ENCODE assay signal across 15 cellular contexts in genomic region chr16:84983308-84983707, GRCh38. TPM values are rescaled to one million over a fixed set of nuclear protein-coding genes. Genes with fewer than 3 reads are reported as not detected.
DNase-seq lines count a peak whose midpoint lies in the region; ATAC-seq, FAIRE-seq and TF ChIP-seq lines count a peak whose summit lies in the region.
"Had no signal": no experiment of that assay in that cellular context is flagged by ENCODE, and none has a peak within 500 bp of the region (broad histone marks: within the 10 kb centered on the region; RNA-seq: fewer than 3 reads in every experiment).

No MANE protein-coding gene starts in this region.

- H3K4me1 Mint-ChIP-seq in activated CD8-positive, alpha-beta memory T cell treated with anti-CD3 and anti-CD28 coated beads, Interleukin-2, amount 10 ng/mL, durations not matched to agents 7 days and 5 days, result no peaks in the 10 kb centered on the region

- H3K4me1 ChIP-seq in RWPE2 (ENCODE audit: insufficient read depth, poor library complexity, severe bottlenecking) (peaks cover 25% of the 10 kb centered on the region), hepatocyte (ENCODE audit: insufficient read depth) (peaks cover 3% of the 10 kb centered on the region), small intestine (ENCODE audit: control insufficient read depth in 2 of 2, insufficient read depth in 1 of 2, low read depth in 1 of 2, low read length in 1 of 2) (peaks cover 0 to 3% of the 10 kb centered on the region in 2 donors), mesendoderm (ENCODE audit: control insufficient read depth, low read depth, low read length) (no peaks in the 10 kb centered on the region)
- H3K4me1 ChIP-seq: HAP-1 had no signal

- H2AK5ac ChIP-seq in mesendoderm (ENCODE audit: low read length), result no peak overlapping the region

- peaks cover 12% of the 10 kb centered on the region for H4K20me1 ChIP-seq in hepatocyte (ENCODE audit: insufficient read depth, poor library complexity, severe bottlenecking)

- H3K79me2 ChIP-seq in hepatocyte, result peaks cover 77% of the 10 kb centered on the region
- no peaks in the 10 kb centered on the region for H3K79me2 ChIP-seq in mesendoderm (ENCODE audit: control insufficient read depth, insufficient read depth, low read length)

- H3K27ac ChIP-seq in HL-60 (replicated peaks), result peak overlapping the region; percentile 59
- peak overlapping the region; percentile 97 for H3K27ac ChIP-seq in RWPE2 (ENCODE audit: poor library complexity, severe bottlenecking)
- peak overlapping the region; percentile 4 for H3K27ac ChIP-seq in hepatocyte
- H3K27ac ChIP-seq in small intestine (ENCODE audit: low read depth in 1 of 2, low read length in 1 of 2), result peak overlapping the region; percentile 24 to 81
- H3K27ac ChIP-seq in mesendoderm (ENCODE audit: low read depth, low read length), result no peak overlapping the region

- ATAC-seq in RWPE2 (ENCODE audit: low read depth) (no peak), GM18907 (IDR thresholded peaks at IDR 0.05; ENCODE audit: unreplicated experiment) (no peak)
- no peak for ATAC-seq in activated CD8-positive, alpha-beta memory T cell treated with anti-CD3 and anti-CD28 coated beads, Interleukin-2, amount 10 ng/mL, durations not matched to agents 7 days and 5 days
- ATAC-seq: activated CD8-positive, alpha-beta T cell treated with anti-CD3 and anti-CD28 coated beads for 36 hours; stimulated activated effector memory CD8-positive, alpha-beta T cell treated with anti-CD3 and anti-CD28 coated beads, Interleukin-12 subunit alpha, Interleukin-12 subunit beta, amount 100 ng/mL, for 72 hours had no signal

- peaks cover 11% of the 10 kb centered on the region for H3K36me3 Mint-ChIP-seq in activated CD8-positive, alpha-beta memory T cell treated with anti-CD3 and anti-CD28 coated beads, Interleukin-2, amount 10 ng/mL, durations not matched to agents 7 days and 5 days

- WGBS in hepatocyte (ENCODE audit: low lambda C conversion rate, missing lambda C conversion rate), result 94% methylated on average over 6 of the region's 6 CpGs
- 71 to 82% (median 82%) methylated on average over 6 of the region's 6 CpGs for WGBS in small intestine, 3 donors
- WGBS in mesendoderm (ENCODE audit: extremely low coverage, insufficient coverage, low lambda C conversion rate), result no CpG with 5 or more reads among the region's 6 CpGs

- H3K27me3 ChIP-seq in HL-60 (ENCODE audit: insufficient read depth, poor library complexity, severe bottlenecking) (no peaks in the 10 kb centered on the region), RWPE2 (ENCODE audit: insufficient read depth, poor library complexity, severe bottlenecking) (no peaks in the 10 kb centered on the region), hepatocyte (no peaks in the 10 kb centered on the region), small intestine (ENCODE audit: control insufficient read depth in 2 of 2, insufficient read depth in 2 of 2, low read length in 2 of 2) (no peaks in the 10 kb centered on the region), mesendoderm (ENCODE audit: insufficient read depth, low read length, poor library complexity) (no peaks in the 10 kb centered on the region)

- peak in 1 of 2 experiments; percentile 87 for DNase-seq in HL-60 (ENCODE audit: low read depth in 1 of 2, low spot score in 1 of 2)
- no peak for DNase-seq in RWPE2 (ENCODE audit: low spot score)
- DNase-seq in hepatocyte (ENCODE audit: low spot score), result no peak
- no peak for DNase-seq in small intestine
- DNase-seq in activated CD8-positive, alpha-beta memory T cell treated with anti-CD3 and anti-CD28 coated beads, Interleukin-2, amount 10 ng/mL, durations not matched to agents 7 days and 5 days, result no peak
- no peak for DNase-seq in NCI-H1930 (lab: John Stamatoyannopoulos, UW)
- no peak for DNase-seq in mesendoderm
- DNase-seq: activated CD8-positive, alpha-beta T cell treated with anti-CD3 and anti-CD28 coated beads for 36 hours; activated naive CD4-positive, alpha-beta T cell treated with Interleukin-2 at 50 U/mL for 16 hours; CD4-positive, CD25-positive, alpha-beta regulatory T cell; stimulated activated CD4-positive, alpha-beta T cell treated with anti-CD3 and anti-CD28 coated beads, Interleukin-2, amount 100 ng/mL, for 48 hours; T1000 had no signal

- H3K4me3 Mint-ChIP-seq in activated CD8-positive, alpha-beta memory T cell treated with anti-CD3 and anti-CD28 coated beads, Interleukin-2, amount 10 ng/mL, durations not matched to agents 7 days and 5 days, result no peak overlapping the region
- H3K4me3 Mint-ChIP-seq: activated CD8-positive, alpha-beta T cell treated with anti-CD3 and anti-CD28 coated beads for 36 hours; CD4-positive, CD25-positive, alpha-beta regulatory T cell; stimulated activated effector memory CD8-positive, alpha-beta T cell treated with anti-CD3 and anti-CD28 coated beads, Interleukin-12 subunit alpha, Interleukin-12 subunit beta, amount 100 ng/mL, for 72 hours had no signal

- no peak overlapping the region for H2AFZ ChIP-seq in hepatocyte

- no peak overlapping the region for H3K23ac ChIP-seq in mesendoderm (ENCODE audit: low read length)

- H3K4me3 ChIP-seq in HL-60 (replicated peaks; ENCODE audit: insufficient read depth, low read length) (no peak overlapping the region), RWPE2 (ENCODE audit: severe bottlenecking) (no peak overlapping the region), hepatocyte (no peak overlapping the region), small intestine (ENCODE audit: low read depth in 1 of 2, low read length in 2 of 2) (no peak overlapping the region), mesendoderm (ENCODE audit: low read length) (no peak overlapping the region)
- H3K4me3 ChIP-seq: HAP-1 had no signal

- H3K79me1 ChIP-seq in mesendoderm (ENCODE audit: low read length), result peaks cover 3% of the 10 kb centered on the region

- no peak overlapping the region for H4K8ac ChIP-seq in mesendoderm (ENCODE audit: low read depth, low read length)

- no peaks in the 10 kb centered on the region for H3K9me3 Mint-ChIP-seq in activated CD8-positive, alpha-beta memory T cell treated with anti-CD3 and anti-CD28 coated beads, Interleukin-2, amount 10 ng/mL, durations not matched to agents 7 days and 5 days (ENCODE audit: low read depth)
- H3K9me3 Mint-ChIP-seq: activated CD8-positive, alpha-beta T cell treated with anti-CD3 and anti-CD28 coated beads for 36 hours; CD4-positive, CD25-positive, alpha-beta regulatory T cell; stimulated activated effector memory CD8-positive, alpha-beta T cell treated with anti-CD3 and anti-CD28 coated beads, Interleukin-12 subunit alpha, Interleukin-12 subunit beta, amount 100 ng/mL, for 72 hours had no signal

- no peaks in the 10 kb centered on the region for H3K27me3 Mint-ChIP-seq in activated CD8-positive, alpha-beta memory T cell treated with anti-CD3 and anti-CD28 coated beads, Interleukin-2, amount 10 ng/mL, durations not matched to agents 7 days and 5 days
- H3K27me3 Mint-ChIP-seq: activated CD8-positive, alpha-beta T cell treated with anti-CD3 and anti-CD28 coated beads for 36 hours; CD4-positive, CD25-positive, alpha-beta regulatory T cell had no signal

- H3K4me2 ChIP-seq in hepatocyte (no peak overlapping the region), mesendoderm (ENCODE audit: low read length) (no peak overlapping the region)

- peaks cover 92% of the 10 kb centered on the region for H3K36me3 ChIP-seq in RWPE2 (ENCODE audit: low read depth)
- no peaks in the 10 kb centered on the region for H3K36me3 ChIP-seq in hepatocyte (replicated peaks; ENCODE audit: insufficient read depth, low read depth)
- peaks cover 8 to 13% of the 10 kb centered on the region in 2 donors for H3K36me3 ChIP-seq in small intestine (ENCODE audit: control insufficient read depth in 2 of 2, insufficient read depth in 2 of 2, low read length in 2 of 2)
- H3K36me3 ChIP-seq in mesendoderm (ENCODE audit: control insufficient read depth, insufficient read depth, low read length), result peaks cover 2% of the 10 kb centered on the region

- no peaks in the 10 kb centered on the region for H3K9me2 ChIP-seq in hepatocyte (replicated peaks; ENCODE audit: insufficient read depth)

- no peak overlapping the region for H2BK5ac ChIP-seq in mesendoderm (ENCODE audit: low read length)

- H3K56ac ChIP-seq in mesendoderm (ENCODE audit: low read length), result no peak overlapping the region

- H2BK120ac ChIP-seq in mesendoderm (ENCODE audit: low read depth, low read length), result no peak overlapping the region

- no peak overlapping the region for H4K5ac ChIP-seq in mesendoderm (ENCODE audit: low read length)

- H2BK15ac ChIP-seq in mesendoderm (replicated peaks; ENCODE audit: low read depth), result no peak overlapping the region

- FAIRE-seq in small intestine (lab: Jason Lieb, UNC), result no peak

- no peak overlapping the region for H3K9ac ChIP-seq in mesendoderm (ENCODE audit: low read length)

- H3K27ac Mint-ChIP-seq in activated CD8-positive, alpha-beta memory T cell treated with anti-CD3 and anti-CD28 coated beads, Interleukin-2, amount 10 ng/mL, durations not matched to agents 7 days and 5 days, result no peak overlapping the region
- H3K27ac Mint-ChIP-seq: stimulated activated effector memory CD8-positive, alpha-beta T cell treated with anti-CD3 and anti-CD28 coated beads, Interleukin-12 subunit alpha, Interleukin-12 subunit beta, amount 100 ng/mL, for 72 hours had no signal

- CTCF ChIA-PET in activated CD8-positive, alpha-beta memory T cell treated with anti-CD3 and anti-CD28 coated beads, Interleukin-2, amount 10 ng/mL, durations not matched to agents 7 days and 5 days (lab: Charles Lee), result interaction anchor here (0.9 to 1.7 kb wide), 3 partner anchors 12 to 132 kb away, joined by 3 to 13 read pairs (median 10); no protein-coding TSS in a partner anchor

- TF ChIP-seq CTCF in HL-60 (IDR thresholded peaks at IDR 0.05; ENCODE audit: insufficient read depth, low read length) (no peak), RWPE2 (IDR thresholded peaks at IDR 0.05; ENCODE audit: poor library complexity, severe bottlenecking) (no peak), hepatocyte (IDR thresholded peaks at IDR 0.05; ENCODE audit: poor library complexity) (no peak)

- H3K4ac ChIP-seq in mesendoderm (ENCODE audit: low read depth, low read length), result no peak overlapping the region

- H3K9me3 ChIP-seq in RWPE2 (ENCODE audit: severe bottlenecking) (no peaks in the 10 kb centered on the region), hepatocyte (ENCODE audit: low read depth) (no peaks in the 10 kb centered on the region), small intestine (ENCODE audit: control insufficient read depth, low read depth) (no peaks in the 10 kb centered on the region)
- H3K9me3 ChIP-seq: HAP-1 had no signal

- H3K18ac ChIP-seq in mesendoderm (ENCODE audit: low read length), result no peak overlapping the region

RNA-seq across cellular contexts. Expression of gene ZDHHC7, which starts 28.0 kb away (rescaled TPM):
- 59.2 and 65.2 TPM in 2 replicates for total RNA-seq in hepatocyte
- polyA plus RNA-seq in hepatocyte (50.0 and 51.4 TPM in 2 replicates), small intestine (10 to 100 TPM; 16.5 to 30.4 (median 23.9) TPM)
- 10 to 100 TPM; 22.3 to 27.1 TPM for total RNA-seq in activated CD8-positive, alpha-beta memory T cell treated with anti-CD3 and anti-CD28 coated beads, Interleukin-2, amount 10 ng/mL, durations not matched to agents 7 days and 5 days
- polyA plus RNA-seq in mesendoderm (2013, experiment 1 of 2), result 28.5 TPM
- 27.8 TPM for polyA plus RNA-seq in mesendoderm (2013, experiment 2 of 2)

RNA-seq across cellular contexts. Expression of gene KIAA0513, which starts 44.3 kb away (rescaled TPM):
- 6.9 and 14.9 TPM in 2 replicates for total RNA-seq in hepatocyte
- polyA plus RNA-seq in hepatocyte, result 8.1 and 10.1 TPM in 2 replicates
- polyA plus RNA-seq in small intestine, result 1 to 10 TPM; 2.9 to 8.1 (median 4.6) TPM
- total RNA-seq in activated CD8-positive, alpha-beta memory T cell treated with anti-CD3 and anti-CD28 coated beads, Interleukin-2, amount 10 ng/mL, durations not matched to agents 7 days and 5 days, result 1 to 10 TPM; 7.9 to 9.6 TPM
- 1.8 TPM for polyA plus RNA-seq in mesendoderm (2013, experiment 1 of 2)
- 2.2 TPM for polyA plus RNA-seq in mesendoderm (2013, experiment 2 of 2)
